Comparison of ENCODE assay signal across 27 cellular contexts in the genomic region with DNA sequence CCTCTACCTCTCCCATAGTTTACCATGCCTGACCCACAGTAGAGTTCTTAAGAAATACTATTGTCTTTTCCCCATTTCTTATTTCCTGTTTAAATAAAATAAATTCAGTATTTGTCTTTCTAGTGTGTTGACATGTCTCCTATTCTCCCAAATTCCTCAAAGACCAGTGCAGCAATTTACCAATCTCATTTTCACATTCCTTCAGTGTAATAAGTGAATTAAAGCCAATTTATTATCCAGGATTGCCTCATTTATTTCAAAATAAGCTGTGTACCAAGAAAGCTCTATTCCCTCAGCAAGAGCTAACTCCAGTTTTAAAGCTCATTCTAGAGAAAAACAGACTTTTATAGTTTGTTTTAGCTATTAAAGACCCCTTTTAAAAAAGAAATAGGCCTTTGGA. TPM values are rescaled to one million over a fixed set of nuclear protein-coding genes. Genes with fewer than 3 reads are reported as not detected.
A peak's percentile ranks its signal among the peaks of the same experiment; 100 is the strongest.
DNase-seq lines count a peak whose midpoint lies in the region; ATAC-seq, FAIRE-seq and TF ChIP-seq lines count a peak whose summit lies in the region.
"Had no signal": no experiment of that assay in that cellular context is flagged by ENCODE, and none has a peak within 500 bp of the region (broad histone marks: within the 10 kb centered on the region; RNA-seq: fewer than 3 reads in every experiment).

No MANE protein-coding gene starts in this region.

- H3K27ac Mint-ChIP-seq in T-helper 17 cell (peak overlapping the region; percentile 27), osteocyte (ENCODE audit: unreplicated experiment) (peak overlapping the region; percentile 35)
- H3K27ac Mint-ChIP-seq: B cell had no signal

- no peaks in the 10 kb centered on the region for H3K27me3 Mint-ChIP-seq in T-helper 17 cell
- no peaks in the 10 kb centered on the region for H3K27me3 Mint-ChIP-seq in osteocyte (ENCODE audit: unreplicated experiment)

- TF ChIP-seq CTCF in right atrium auricular region (IDR thresholded peaks at IDR 0.05) (no peak), fibroblast of the aortic adventitia (IDR thresholded peaks at IDR 0.05; ENCODE audit: insufficient read depth, low read length) (no peak), osteocyte (IDR thresholded peaks at IDR 0.05) (no peak)

- no peak overlapping the region for H3K27ac ChIP-seq in right atrium auricular region
- H3K27ac ChIP-seq: C4-2B, SJCRH30 had no signal

- no peak for DNase-seq in Right ventricle myocardium superior
- DNase-seq in right atrium auricular region (ENCODE audit: low spot score), result no peak
- no peak for DNase-seq in T-helper 17 cell
- DNase-seq in fibroblast of the aortic adventitia (ENCODE audit: low read depth), result peak; percentile 10
- no peak for DNase-seq in osteocyte (ENCODE audit: extremely low spot score, unreplicated experiment)
- no peak for DNase-seq in activated CD4-positive, CD25-positive, alpha-beta regulatory T cell treated with anti-CD3 and anti-CD28 coated beads, Interleukin-2, amount 50 U/mL, for 72 hours
- no peak for DNase-seq in frontal cortex (ENCODE audit: low spot score in 2 of 2)
- no peak for DNase-seq in stimulated activated CD4-positive, alpha-beta T cell treated with anti-CD3 and anti-CD28 coated beads, Interleukin-2, amount 100 ng/mL, for 48 hours
- DNase-seq: CD8-positive, alpha-beta memory T cell; DMS 273 treated with DMSO at 0.1 percent for 48 hours; DND-41; H7; Kasumi-1; NCI-H1092 treated with DMSO at 0.1 percent for 48 hours; NCI-H1436; NCI-H187; NCI-H2171 treated with DMSO at 0.1 percent for 48 hours; NCI-H524 treated with DMSO at 0.1 percent for 48 hours; NCI-H774; SJCRH30 had no signal

- no peak for FAIRE-seq in frontal cortex (lab: Jason Lieb, UNC)
- FAIRE-seq: A204.1, GM19239, HepG2, K562, RCC 7860 had no signal

- H3K36me3 Mint-ChIP-seq in T-helper 17 cell (ENCODE audit: low read depth) (peaks cover 3% of the 10 kb centered on the region), osteocyte (ENCODE audit: unreplicated experiment) (peaks cover 11% of the 10 kb centered on the region)

- H3K4me1 ChIP-seq in right atrium auricular region, result no peaks in the 10 kb centered on the region
- H3K4me1 ChIP-seq: SJCRH30 had no signal

- H3K36me3 ChIP-seq in right atrium auricular region, result no peaks in the 10 kb centered on the region
- H3K36me3 ChIP-seq: SJCRH30 had no signal

- H3K4me3 Mint-ChIP-seq in T-helper 17 cell (no peak overlapping the region), osteocyte (ENCODE audit: unreplicated experiment) (no peak overlapping the region)
- H3K4me3 Mint-ChIP-seq: B cell; CD8-positive, alpha-beta memory T cell had no signal

- H3K9me3 ChIP-seq in right atrium auricular region, result no peaks in the 10 kb centered on the region
- no peaks in the 10 kb centered on the region for H3K9me3 ChIP-seq in T-helper 17 cell (ENCODE audit: control insufficient read depth, low read length, poor library complexity, severe bottlenecking)
- H3K9me3 ChIP-seq: SJCRH30 had no signal

- ATAC-seq in Right ventricle myocardium superior (ENCODE audit: poor library complexity) (peak; percentile 60), T-helper 17 cell (no peak)
- ATAC-seq: HepG2, K562 had no signal

- H3K4me3 ChIP-seq in right atrium auricular region, result no peak overlapping the region
- no peak overlapping the region for H3K4me3 ChIP-seq in fibroblast of the aortic adventitia (ENCODE audit: low read depth, low read length)
- H3K4me3 ChIP-seq: K562, SJCRH30 had no signal

- intact Hi-C loops in Right ventricle myocardium superior (cut with DNase I), result no loop called here

- H3K4me1 Mint-ChIP-seq in T-helper 17 cell (peaks cover 22% of the 10 kb centered on the region), osteocyte (ENCODE audit: unreplicated experiment) (peaks cover 27% of the 10 kb centered on the region)

- no peaks in the 10 kb centered on the region for H3K9me3 Mint-ChIP-seq in osteocyte (ENCODE audit: unreplicated experiment)

- H3K27me3 ChIP-seq in right atrium auricular region, result no peaks in the 10 kb centered on the region
- H3K27me3 ChIP-seq: SJCRH30 had no signal

RNA-seq across cellular contexts. Expression of gene DISC1, which starts 49.9 kb away (rescaled TPM):
- total RNA-seq in Right ventricle myocardium superior (3.0 TPM), right atrium auricular region (1 to 10 TPM; 1.8 to 5.3 TPM), T-helper 17 cell (10 to 100 TPM; 16.2 to 17.4 TPM), fibroblast of the aortic adventitia (ENCODE audit: low replicate concordance) (4.7 and 8.8 TPM in 2 replicates), osteocyte (15.6 and 16.0 TPM in 2 replicates), frontal cortex (5.3 TPM)
